13 cellular contexts compared by ENCODE assay signal in the genomic region with DNA sequence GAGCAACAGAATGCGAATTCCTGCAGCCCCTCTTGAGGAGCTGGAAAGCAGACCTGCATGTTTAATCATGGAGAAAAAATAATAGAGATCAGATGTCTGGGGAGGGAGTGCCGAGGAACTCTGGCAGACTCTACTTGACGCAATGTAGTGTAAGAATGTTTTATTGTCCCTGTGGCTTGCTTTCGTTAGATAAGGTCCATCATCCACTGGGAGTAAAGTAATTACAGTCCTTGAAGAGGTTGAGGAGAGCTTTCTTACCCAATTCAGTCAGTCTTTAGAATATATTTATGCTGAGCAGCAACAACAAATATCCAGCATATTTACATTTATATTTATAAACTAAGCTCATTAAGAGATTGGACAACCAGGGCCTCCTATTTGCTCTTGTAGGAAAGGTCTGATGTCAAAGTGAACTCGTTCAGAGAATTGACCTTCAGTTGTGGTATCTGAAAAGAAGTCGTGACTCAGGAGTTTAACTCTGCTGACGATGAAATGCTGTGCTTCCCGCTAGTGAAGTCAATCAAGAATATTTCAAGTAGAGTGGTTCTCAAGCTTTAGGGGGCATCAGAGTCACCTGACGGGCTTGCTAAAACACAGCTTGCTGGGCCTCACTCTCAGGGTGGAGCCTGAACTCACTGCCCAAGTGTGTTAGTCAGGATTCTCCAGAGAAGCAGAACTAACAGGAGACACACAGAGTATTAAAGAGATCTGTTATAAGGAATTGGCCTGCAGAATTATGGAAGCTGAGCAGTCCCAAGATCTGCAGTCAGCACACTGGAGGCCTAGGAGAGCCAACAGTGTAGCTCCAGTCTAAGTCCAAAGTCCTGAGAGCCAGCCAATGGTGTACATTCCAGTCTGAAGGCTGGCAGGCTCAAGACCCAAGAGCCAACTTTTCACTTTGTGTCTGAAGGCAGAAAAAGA.
DNase-seq lines count a peak whose midpoint lies in the region; TF ChIP-seq lines count a peak whose summit lies in the region.
"Had no signal": no experiment of that assay in that cellular context is flagged by ENCODE, and none has a peak within 500 bp of the region (broad histone marks: within the 10 kb centered on the region; RNA-seq: fewer than 3 reads in every experiment).

No MANE protein-coding gene starts in this region.

- no peak for TF ChIP-seq RAD21 in SK-N-SH (IDR thresholded peaks at IDR 0.05; ENCODE audit: low read length)

- H4K20me1 ChIP-seq in SK-N-SH (ENCODE audit: insufficient read depth): no peaks in the 10 kb centered on the region
- no peaks in the 10 kb centered on the region for H4K20me1 ChIP-seq in osteoblast (ENCODE audit: insufficient read depth, low read length)

- TF ChIP-seq EP300 in SK-N-SH (IDR thresholded peaks at IDR 0.05; ENCODE audit: borderline replicate concordance in 1 of 2, low read depth in 1 of 2, low read length in 1 of 2): peak in 1 of 2 experiments; percentile 20; a peak in 1 of 4 replicates

- H3K9me2 ChIP-seq in SK-N-SH: no peaks in the 10 kb centered on the region

- no peak overlapping the region for H3K4me3 ChIP-seq in BJ (ENCODE audit: low read depth, low read length)
- no peak overlapping the region for H3K4me3 ChIP-seq in SK-N-SH (ENCODE audit: low read depth in 2 of 2, low read length in 1 of 2)
- no peak overlapping the region for H3K4me3 ChIP-seq in fibroblast of villous mesenchyme (ENCODE audit: low read depth, low read length)
- H3K4me3 ChIP-seq in osteoblast (ENCODE audit: insufficient read depth, low read length): no peak overlapping the region

- H2AFZ ChIP-seq in SK-N-SH (ENCODE audit: low read depth) (peak overlapping the region; percentile 54; the same call in 1 of the 2 replicates), osteoblast (ENCODE audit: low read length) (peak overlapping the region; percentile 6)

- CTCF ChIA-PET in BJ (lab: Yijun Ruan, JAX) (interaction anchor here (0.8 to 1.4 kb wide), 2 partner anchors 9 to 10 kb away, joined by 3 read pairs; no protein-coding TSS in a partner anchor), SK-N-SH (lab: Yijun Ruan, JAX) (no interaction called here)

- TF ChIP-seq CTCF in BJ (IDR thresholded peaks at IDR 0.05; ENCODE audit: insufficient read depth, low read depth, low read length): no peak
- TF ChIP-seq CTCF in SK-N-SH (IDR thresholded peaks at IDR 0.05): no peak
- TF ChIP-seq CTCF in fibroblast of villous mesenchyme (IDR thresholded peaks at IDR 0.05; ENCODE audit: insufficient read depth, low read depth, low read length): no peak
- TF ChIP-seq CTCF in osteoblast (IDR thresholded peaks at IDR 0.05; ENCODE audit: extremely low read depth, low read depth, low read length): no peak

- POLR2A ChIA-PET in BJ (lab: Charles Lee): no interaction called here
- POLR2A ChIA-PET in SK-N-SH (lab: Yijun Ruan, JAX): no interaction called here

- no peak overlapping the region for H3K9ac ChIP-seq in SK-N-SH

- DNase-seq in BJ (ENCODE audit: low read depth) (peak; percentile 80), SK-N-SH (no peak), fibroblast of villous mesenchyme (ENCODE audit: low read depth) (peak; percentile 85), osteoblast (ENCODE audit: insufficient read length, low spot score, missing footprints) (peak; percentile 84), NCI-H2227 treated with DMSO at 0.1 percent for 48 hours (lab: John Stamatoyannopoulos, UW) (no peak), OCI-M2 (lab: John Stamatoyannopoulos, UW; ENCODE audit: unreplicated experiment) (no peak), NCI-H1092 treated with DMSO at 0.1 percent for 48 hours (lab: John Stamatoyannopoulos, UW) (no peak)
- no peak for DNase-seq in stimulated activated CD4-positive, alpha-beta T cell treated with anti-CD3 and anti-CD28 coated beads, Interleukin-4, amount 100 ng/mL, for 24 hours
- DNase-seq: activated CD8-positive, alpha-beta memory T cell treated with anti-CD3 and anti-CD28 coated beads, Interleukin-2, amount 10 ng/mL, durations not matched to agents 7 days and 5 days; activated naive CD8-positive, alpha-beta T cell treated with anti-CD3 and anti-CD28 coated beads for 36 hours; effector memory CD8-positive, alpha-beta T cell; HCEC 1CT; hypothalamus had no signal

- no peak overlapping the region for H3K4me2 ChIP-seq in SK-N-SH
- no peak overlapping the region for H3K4me2 ChIP-seq in osteoblast (ENCODE audit: insufficient read depth, low read length)

- 69% methylated on average over 9 of the region's 9 CpGs for WGBS in SK-N-SH (ENCODE audit: low lambda C conversion rate)

- H3F3A ChIP-seq in SK-N-SH (replicated peaks; ENCODE audit: insufficient read depth): peaks cover 10% of the 10 kb centered on the region

- H3K27ac ChIP-seq in SK-N-SH (ENCODE audit: low read depth in 2 of 2, low read length in 1 of 2) (peak overlapping the region; percentile 50 to 89), osteoblast (ENCODE audit: low read depth, low read length) (peak overlapping the region; percentile 77)

- no peaks in the 10 kb centered on the region for H3K36me3 ChIP-seq in BJ (ENCODE audit: control insufficient read depth, insufficient read depth, low read length)
- no peaks in the 10 kb centered on the region for H3K36me3 ChIP-seq in SK-N-SH (replicated peaks in 1 of 2; ENCODE audit: control insufficient read depth in 1 of 2, insufficient read depth in 2 of 2, low read length in 1 of 2)
- H3K36me3 ChIP-seq in osteoblast (ENCODE audit: insufficient read depth, low read length): no peaks in the 10 kb centered on the region

- H3K9me3 ChIP-seq in SK-N-SH: no peaks in the 10 kb centered on the region
- H3K9me3 ChIP-seq in osteoblast (ENCODE audit: low read depth, low read length): no peaks in the 10 kb centered on the region

- no peaks in the 10 kb centered on the region for H3K27me3 ChIP-seq in BJ (ENCODE audit: control insufficient read depth, insufficient read depth, low read length)
- H3K27me3 ChIP-seq in SK-N-SH (ENCODE audit: insufficient read depth): no peaks in the 10 kb centered on the region
- no peaks in the 10 kb centered on the region for H3K27me3 ChIP-seq in osteoblast (ENCODE audit: insufficient read depth, low read length)

- H3K4me1 ChIP-seq in SK-N-SH (ENCODE audit: control insufficient read depth in 1 of 2, insufficient read depth in 2 of 2, low read depth in 1 of 2, low read length in 1 of 2) (peaks cover 19 to 30% of the 10 kb centered on the region in 2 experiments), osteoblast (ENCODE audit: insufficient read depth, low read length) (peaks cover 12% of the 10 kb centered on the region)

- H3K79me2 ChIP-seq in SK-N-SH (ENCODE audit: insufficient read depth): no peaks in the 10 kb centered on the region
- H3K79me2 ChIP-seq in osteoblast (ENCODE audit: insufficient read depth, low read length): no peaks in the 10 kb centered on the region

TF ChIP-seq in SK-N-SH, 30 proteins besides CTCF, POLR2A, EP300 and RAD21:
- TF ChIP-seq TCF12 (IDR thresholded peaks at IDR 0.05): peak; percentile 81
- TF ChIP-seq NFIC (IDR thresholded peaks at IDR 0.05; ENCODE audit: borderline replicate concordance): peak; percentile 7; the same call in 1 of the 2 replicates
- no peak for TF ChIP-seq GATA2 (CRISPR knock-in tag; IDR thresholded peaks at IDR 0.05)
- no peak for TF ChIP-seq TAF1 (IDR thresholded peaks at IDR 0.05; ENCODE audit: borderline replicate concordance, low read depth, low read length)
- TF ChIP-seq, protein P1, sequence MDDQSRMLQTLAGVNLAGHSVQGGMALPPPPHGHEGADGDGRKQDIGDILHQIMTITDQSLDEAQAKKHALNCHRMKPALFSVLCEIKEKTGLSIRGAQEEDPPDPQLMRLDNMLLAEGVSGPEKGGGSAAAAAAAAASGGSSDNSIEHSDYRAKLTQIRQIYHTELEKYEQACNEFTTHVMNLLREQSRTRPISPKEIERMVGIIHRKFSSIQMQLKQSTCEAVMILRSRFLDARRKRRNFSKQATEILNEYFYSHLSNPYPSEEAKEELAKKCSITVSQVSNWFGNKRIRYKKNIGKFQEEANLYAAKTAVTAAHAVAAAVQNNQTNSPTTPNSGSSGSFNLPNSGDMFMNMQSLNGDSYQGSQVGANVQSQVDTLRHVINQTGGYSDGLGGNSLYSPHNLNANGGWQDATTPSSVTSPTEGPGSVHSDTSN (IDR thresholded peaks at IDR 0.05): peak; percentile 59; the same call in 1 of the 2 replicates
- TF ChIP-seq POLR2AphosphoS5 (IDR thresholded peaks at IDR 0.05; ENCODE audit: low read depth, low read length): no peak

Comparison
In these comparisons a context has a peak if more than half of its experiments do, and no peak if none do; other contexts are left out.
1. DNase-seq: peak in BJ (single experiment), fibroblast of villous mesenchyme (single experiment) and osteoblast (single experiment); none in SK-N-SH (single experiment), stimulated activated CD4-positive, alpha-beta T cell treated with anti-CD3 and anti-CD28 coated beads, Interleukin-4, amount 100 ng/mL, for 24 hours (single experiment), NCI-H2227 treated with DMSO at 0.1 percent for 48 hours (single experiment), OCI-M2 (single experiment) and NCI-H1092 treated with DMSO at 0.1 percent for 48 hours (single experiment).